2 cellular contexts compared by ENCODE assay signal in genomic region chr7:16506422-16506821, GRCh38. TPM values are rescaled to one million over a fixed set of nuclear protein-coding genes. Genes with fewer than 3 reads are reported as not detected.
"Had no signal": no experiment of that assay in that cellular context is flagged by ENCODE, and none has a peak within 500 bp of the region (broad histone marks: within the 10 kb centered on the region; RNA-seq: fewer than 3 reads in every experiment).

No MANE protein-coding gene starts in this region.

RNA-seq across cellular contexts. Expression of gene LRRC72, which starts 20.2 kb away (rescaled TPM):
- total RNA-seq: G401, GM12878 had no signal
- polyA plus RNA-seq: GM12878 had no signal

RNA-seq across cellular contexts. Expression of gene SOSTDC1, which starts 40.9 kb away (rescaled TPM):
- total RNA-seq: G401, GM12878 had no signal
- polyA plus RNA-seq: GM12878 had no signal
